ENCODE assay signal across 1 cellular context in the genomic region with DNA sequence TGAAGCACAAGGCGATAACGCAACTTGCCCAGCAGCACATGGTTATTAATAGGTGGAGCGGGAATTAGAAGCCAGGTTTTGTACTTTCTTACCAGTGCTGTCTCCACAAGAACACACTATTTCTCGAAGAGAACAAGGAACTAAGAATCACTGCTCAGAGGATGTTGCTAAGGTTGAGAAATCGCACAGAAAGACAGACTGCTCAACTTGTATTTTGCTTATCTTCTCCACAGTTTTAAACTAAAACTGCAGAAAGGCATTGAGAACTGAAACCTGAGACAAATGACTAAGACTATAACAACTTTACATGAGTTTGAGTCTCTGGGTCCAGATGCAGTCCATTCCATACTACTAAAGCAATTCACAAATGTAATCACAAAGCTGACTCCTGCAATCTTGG.
TF ChIP-seq lines count a peak whose summit lies in the region.

No MANE protein-coding gene starts in this region.

TF ChIP-seq in HEK293, 187 proteins besides CTCF, POLR2A, EP300 and RAD21 (continued from another document):
- TF ChIP-seq, protein P1, sequence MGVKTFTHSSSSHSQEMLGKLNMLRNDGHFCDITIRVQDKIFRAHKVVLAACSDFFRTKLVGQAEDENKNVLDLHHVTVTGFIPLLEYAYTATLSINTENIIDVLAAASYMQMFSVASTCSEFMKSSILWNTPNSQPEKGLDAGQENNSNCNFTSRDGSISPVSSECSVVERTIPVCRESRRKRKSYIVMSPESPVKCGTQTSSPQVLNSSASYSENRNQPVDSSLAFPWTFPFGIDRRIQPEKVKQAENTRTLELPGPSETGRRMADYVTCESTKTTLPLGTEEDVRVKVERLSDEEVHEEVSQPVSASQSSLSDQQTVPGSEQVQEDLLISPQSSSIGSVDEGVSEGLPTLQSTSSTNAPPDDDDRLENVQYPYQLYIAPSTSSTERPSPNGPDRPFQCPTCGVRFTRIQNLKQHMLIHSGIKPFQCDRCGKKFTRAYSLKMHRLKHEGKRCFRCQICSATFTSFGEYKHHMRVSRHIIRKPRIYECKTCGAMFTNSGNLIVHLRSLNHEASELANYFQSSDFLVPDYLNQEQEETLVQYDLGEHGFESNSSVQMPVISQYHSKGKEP (tag by site-specific recombination; IDR thresholded peaks at IDR 0.05), result 0 out of 2 replicates have a peak, but pooled peaks have one; percentile 24
- no peak for TF ChIP-seq ZNF48 (tag by site-specific recombination; IDR thresholded peaks at IDR 0.05)
- 0 out of 2 replicates have a peak, but pooled peaks have one; percentile 11 for TF ChIP-seq ZNF629 (tag by site-specific recombination; IDR thresholded peaks at IDR 0.05)
- TF ChIP-seq, protein P2, sequence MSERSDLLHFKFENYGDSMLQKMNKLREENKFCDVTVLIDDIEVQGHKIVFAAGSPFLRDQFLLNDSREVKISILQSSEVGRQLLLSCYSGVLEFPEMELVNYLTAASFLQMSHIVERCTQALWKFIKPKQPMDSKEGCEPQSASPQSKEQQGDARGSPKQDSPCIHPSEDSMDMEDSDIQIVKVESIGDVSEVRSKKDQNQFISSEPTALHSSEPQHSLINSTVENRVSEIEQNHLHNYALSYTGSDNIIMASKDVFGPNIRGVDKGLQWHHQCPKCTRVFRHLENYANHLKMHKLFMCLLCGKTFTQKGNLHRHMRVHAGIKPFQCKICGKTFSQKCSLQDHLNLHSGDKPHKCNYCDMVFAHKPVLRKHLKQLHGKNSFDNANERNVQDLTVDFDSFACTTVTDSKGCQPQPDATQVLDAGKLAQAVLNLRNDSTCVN (tag by site-specific recombination; optimal IDR thresholded peaks at IDR 0.05), result no peak
- no peak for TF ChIP-seq ZNF560 (tag by site-specific recombination; IDR thresholded peaks at IDR 0.05; ENCODE audit: borderline replicate concordance)
- TF ChIP-seq ZNF660 (tag by site-specific recombination; IDR thresholded peaks at IDR 0.05), result 0 out of 2 replicates have a peak, but pooled peaks have one; percentile 28
- TF ChIP-seq GFI1B (tag by site-specific recombination; IDR thresholded peaks at IDR 0.05), result no peak
- no peak for TF ChIP-seq ZNF785 (tag by site-specific recombination; IDR thresholded peaks at IDR 0.05)
- no peak for TF ChIP-seq KLF1 (tag by site-specific recombination; IDR thresholded peaks at IDR 0.05)
- no peak for TF ChIP-seq ZNF239 (tag by site-specific recombination; IDR thresholded peaks at IDR 0.05)
- no peak for TF ChIP-seq ZNF37A (tag by site-specific recombination; IDR thresholded peaks at IDR 0.05)
- peak; percentile 87 for TF ChIP-seq FEZF1 (tag by site-specific recombination; IDR thresholded peaks at IDR 0.05)
- TF ChIP-seq KLF10 (tag by site-specific recombination; IDR thresholded peaks at IDR 0.05), result no peak
- TF ChIP-seq ZNF555 (tag by site-specific recombination; conservative IDR thresholded peaks at IDR 0.05), result no peak
- peak; percentile 88 for TF ChIP-seq ZNF600 (tag by site-specific recombination; IDR thresholded peaks at IDR 0.05)
- TF ChIP-seq ZBTB20 (tag by site-specific recombination; IDR thresholded peaks at IDR 0.05), result no peak
- peak; percentile 46; the same call in 1 of the 2 replicates for TF ChIP-seq ZEB2 (tag by site-specific recombination; IDR thresholded peaks at IDR 0.05)
- TF ChIP-seq ZNF10 (tag by site-specific recombination; IDR thresholded peaks at IDR 0.05), result no peak
- TF ChIP-seq ZBTB48 (tag by site-specific recombination; IDR thresholded peaks at IDR 0.05), result no peak
- TF ChIP-seq ZNF510 (tag by site-specific recombination; IDR thresholded peaks at IDR 0.05; ENCODE audit: insufficient replicate concordance), result no peak
- TF ChIP-seq MZF1 (tag by site-specific recombination; IDR thresholded peaks at IDR 0.05; ENCODE audit: borderline replicate concordance), result no peak
- TF ChIP-seq SCRT1 (tag by site-specific recombination; IDR thresholded peaks at IDR 0.05; ENCODE audit: borderline replicate concordance), result no peak
- no peak for TF ChIP-seq ZBTB49 (tag by site-specific recombination; IDR thresholded peaks at IDR 0.05; ENCODE audit: low read depth)
- TF ChIP-seq ZNF366 (tag by site-specific recombination; conservative IDR thresholded peaks at IDR 0.05), result peak; percentile 42; the same call in 1 of the 2 replicates
- TF ChIP-seq ZNF692 (tag by site-specific recombination; IDR thresholded peaks at IDR 0.05), result no peak
- no peak for TF ChIP-seq ZNF23 (tag by site-specific recombination; IDR thresholded peaks at IDR 0.05; ENCODE audit: borderline replicate concordance)
- TF ChIP-seq ZNF18 (tag by site-specific recombination; IDR thresholded peaks at IDR 0.05), result no peak
- TF ChIP-seq, protein P3, sequence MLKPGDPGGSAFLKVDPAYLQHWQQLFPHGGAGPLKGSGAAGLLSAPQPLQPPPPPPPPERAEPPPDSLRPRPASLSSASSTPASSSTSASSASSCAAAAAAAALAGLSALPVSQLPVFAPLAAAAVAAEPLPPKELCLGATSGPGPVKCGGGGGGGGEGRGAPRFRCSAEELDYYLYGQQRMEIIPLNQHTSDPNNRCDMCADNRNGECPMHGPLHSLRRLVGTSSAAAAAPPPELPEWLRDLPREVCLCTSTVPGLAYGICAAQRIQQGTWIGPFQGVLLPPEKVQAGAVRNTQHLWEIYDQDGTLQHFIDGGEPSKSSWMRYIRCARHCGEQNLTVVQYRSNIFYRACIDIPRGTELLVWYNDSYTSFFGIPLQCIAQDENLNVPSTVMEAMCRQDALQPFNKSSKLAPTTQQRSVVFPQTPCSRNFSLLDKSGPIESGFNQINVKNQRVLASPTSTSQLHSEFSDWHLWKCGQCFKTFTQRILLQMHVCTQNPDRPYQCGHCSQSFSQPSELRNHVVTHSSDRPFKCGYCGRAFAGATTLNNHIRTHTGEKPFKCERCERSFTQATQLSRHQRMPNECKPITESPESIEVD (tag by site-specific recombination; IDR thresholded peaks at IDR 0.05), result peak; percentile 98
